In the genomic region with DNA sequence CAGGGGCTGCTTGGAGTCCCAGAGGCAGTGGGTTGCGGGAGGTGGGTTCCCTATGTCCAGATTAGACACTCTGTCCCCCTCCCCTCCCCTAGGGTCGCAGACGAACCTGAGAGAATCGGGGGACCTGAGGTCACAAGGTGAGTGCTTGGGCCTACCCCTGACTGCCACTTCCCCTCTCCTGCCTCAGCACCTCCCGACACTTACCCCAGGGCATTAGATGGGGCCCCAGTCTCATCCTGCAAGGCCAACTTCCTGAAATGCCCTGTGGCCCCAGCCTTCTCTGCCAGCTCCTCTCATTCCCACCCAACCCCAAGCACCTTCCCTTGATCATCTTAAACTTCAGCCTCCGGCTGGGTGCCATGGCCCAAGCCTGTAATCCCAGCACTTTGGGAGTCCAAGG, we compare ENCODE assay signal across 38 cellular contexts. TPM values are rescaled to one million over a fixed set of nuclear protein-coding genes. Genes with fewer than 3 reads are reported as not detected.
"Had no signal": no experiment of that assay in that cellular context is flagged by ENCODE, and none has a peak within 500 bp of the region (broad histone marks: within the 10 kb centered on the region; RNA-seq: fewer than 3 reads in every experiment).

No MANE protein-coding gene starts in this region.

- H3K9me3 ChIP-seq: adrenal gland, esophagus muscularis mucosa, gastrocnemius medialis had no signal

- H3K27ac Mint-ChIP-seq: activated CD4-positive, alpha-beta memory T cell treated with anti-CD3 and anti-CD28 coated beads for 36 hours; activated CD4-positive, alpha-beta T cell treated with anti-CD3 and anti-CD28 coated beads for 36 hours; activated CD4-positive, alpha-beta T cell treated with anti-CD3 and anti-CD28 coated beads, Interleukin-2, amount 10 ng/mL, durations not matched to agents 24 days and 14 days; activated CD8-positive, alpha-beta memory T cell treated with anti-CD3 and anti-CD28 coated beads, Interleukin-2, amount 10 ng/mL, durations not matched to agents 7 days and 5 days; activated CD8-positive, alpha-beta T cell treated with anti-CD3 and anti-CD28 coated beads, Interleukin-2, amount 10 ng/mL, durations not matched to agents 7 days and 5 days; activated naive CD4-positive, alpha-beta T cell treated with anti-CD3 and anti-CD28 coated beads for 36 hours; activated naive CD4-positive, alpha-beta T cell treated with anti-CD3 and anti-CD28 coated beads, Interleukin-2, amount 50 U/mL, for 24 hours; activated naive CD8-positive, alpha-beta T cell treated with anti-CD3 and anti-CD28 coated beads for 36 hours; activated naive CD8-positive, alpha-beta T cell treated with anti-CD3 and anti-CD28 coated beads, Interleukin-2, amount 50 U/mL, for 24 hours; activated T-helper 1 cell treated with anti-CD3 and anti-CD28 coated beads, Interleukin-12 subunit alpha, Interleukin-12 subunit beta, Interleukin-2, Interleukin-4 antibody, amounts not matched to agents 30 ng/mL and 10 ng/mL and 1 ng/mL, durations not matched to agents 14 hours and 24 hours and 36 hours; activated T-helper 2 cell treated with anti-CD3 and anti-CD28 coated beads, Interferon-gamma antibody, Interleukin-2, Interleukin-4, amounts not matched to agents 10 μg/mL and 5 μg/mL and 100 μg/mL, durations not matched to agents 14 hours and 24 hours and 36 hours; dendritic cell treated with granulocyte-macrophage colony-stimulating factor and Interleukin-4, amounts not matched to agents 40 ng/mL and 50 ng/mL, for 4 days; endodermal cell; T-helper 17 cell; T-helper 2 cell treated with Interferon-gamma antibody and Interleukin-4, amounts not matched to agents 5 μg/mL and 100 μg/mL, for 36 hours had no signal

- H3K36me3 ChIP-seq: gastrocnemius medialis had no signal

- DNase-seq: activated CD4-positive, alpha-beta memory T cell treated with anti-CD3 and anti-CD28 coated beads for 36 hours; activated CD4-positive, alpha-beta T cell treated with anti-CD3 and anti-CD28 coated beads for 36 hours; activated CD4-positive, alpha-beta T cell treated with anti-CD3 and anti-CD28 coated beads, Interleukin-2, amount 10 ng/mL, durations not matched to agents 24 days and 14 days; activated CD4-positive, CD25-positive, alpha-beta regulatory T cell; activated CD4-positive, CD25-positive, alpha-beta regulatory T cell treated with anti-CD3 and anti-CD28 coated beads, Interleukin-2, amount 50 U/mL, for 72 hours; activated CD8-positive, alpha-beta memory T cell treated with anti-CD3 and anti-CD28 coated beads, Interleukin-2, amount 10 ng/mL, durations not matched to agents 7 days and 5 days; activated CD8-positive, alpha-beta memory T cell treated with anti-CD3 and anti-CD28 coated beads, Interleukin-2, amount 50 U/mL, for 4 hours; activated CD8-positive, alpha-beta T cell treated with anti-CD3 and anti-CD28 coated beads, Interleukin-2, amount 10 ng/mL, durations not matched to agents 7 days and 5 days; activated effector memory CD4-positive, alpha-beta T cell treated with anti-CD3 and anti-CD28 coated beads, Interleukin-2, amount 50 U/mL, for 16 hours; activated naive CD4-positive, alpha-beta T cell treated with anti-CD3 and anti-CD28 coated beads for 36 hours; activated naive CD8-positive, alpha-beta T cell treated with anti-CD3 and anti-CD28 coated beads for 36 hours; activated naive CD8-positive, alpha-beta T cell treated with anti-CD3 and anti-CD28 coated beads, Interleukin-2, amount 50 U/mL, for 24 hours; activated T-cell treated with anti-CD3 and anti-CD28 coated beads, Interleukin-2, amount 50 U/mL, for 1 hour; activated T-cell treated with anti-CD3 and anti-CD28 coated beads, Interleukin-2, amount 50 U/mL, for 48 hours; adrenal gland; brain microvascular endothelial cell; dorsolateral prefrontal cortex; effector memory CD4-positive, alpha-beta T cell; endodermal cell; foreskin keratinocyte; gastrocnemius medialis; glutamatergic neuron; heart left ventricle; T-helper 1 cell; T-helper 17 cell; T1000 had no signal

- H3K27ac ChIP-seq: adrenal gland, brain microvascular endothelial cell, coronary artery, esophagus muscularis mucosa, foreskin keratinocyte, heart left ventricle had no signal

- H3K4me3 ChIP-seq: adrenal gland, coronary artery, dorsolateral prefrontal cortex, esophagus muscularis mucosa, gastrocnemius medialis, heart left ventricle had no signal

- H3K27me3 ChIP-seq: adrenal gland, brain microvascular endothelial cell, dorsolateral prefrontal cortex, esophagus muscularis mucosa, foreskin keratinocyte, gastrocnemius medialis, heart left ventricle had no signal

- H3K4me1 ChIP-seq: foreskin keratinocyte, gastrocnemius medialis had no signal

- FAIRE-seq: astrocyte, bronchial epithelial cell had no signal

- H3K4me3 Mint-ChIP-seq: activated CD4-positive, alpha-beta memory T cell treated with anti-CD3 and anti-CD28 coated beads for 36 hours; activated CD4-positive, alpha-beta T cell treated with anti-CD3 and anti-CD28 coated beads for 36 hours; activated CD4-positive, alpha-beta T cell treated with anti-CD3 and anti-CD28 coated beads, Interleukin-2, amount 10 ng/mL, durations not matched to agents 24 days and 14 days; activated CD8-positive, alpha-beta memory T cell treated with anti-CD3 and anti-CD28 coated beads, Interleukin-2, amount 10 ng/mL, durations not matched to agents 7 days and 5 days; activated CD8-positive, alpha-beta T cell treated with anti-CD3 and anti-CD28 coated beads, Interleukin-2, amount 10 ng/mL, durations not matched to agents 7 days and 5 days; activated naive CD4-positive, alpha-beta T cell treated with anti-CD3 and anti-CD28 coated beads for 36 hours; activated naive CD4-positive, alpha-beta T cell treated with anti-CD3 and anti-CD28 coated beads, Interleukin-2, amount 50 U/mL, for 24 hours; activated naive CD8-positive, alpha-beta T cell treated with anti-CD3 and anti-CD28 coated beads for 36 hours; activated naive CD8-positive, alpha-beta T cell treated with anti-CD3 and anti-CD28 coated beads, Interleukin-2, amount 50 U/mL, for 24 hours; activated T-helper 1 cell treated with anti-CD3 and anti-CD28 coated beads, Interleukin-12 subunit alpha, Interleukin-12 subunit beta, Interleukin-2, Interleukin-4 antibody, amounts not matched to agents 30 ng/mL and 10 ng/mL and 1 ng/mL, durations not matched to agents 14 hours and 24 hours and 36 hours; central memory CD8-positive, alpha-beta T cell; dendritic cell treated with granulocyte-macrophage colony-stimulating factor and Interleukin-4, amounts not matched to agents 40 ng/mL and 50 ng/mL, for 4 days; endodermal cell; T-helper 17 cell; T-helper 2 cell treated with Interferon-gamma antibody and Interleukin-4, amounts not matched to agents 5 μg/mL and 100 μg/mL, for 36 hours had no signal

- H3K4me1 Mint-ChIP-seq: activated CD4-positive, alpha-beta T cell treated with anti-CD3 and anti-CD28 coated beads for 36 hours; activated CD4-positive, alpha-beta T cell treated with anti-CD3 and anti-CD28 coated beads, Interleukin-2, amount 10 ng/mL, durations not matched to agents 24 days and 14 days; activated CD8-positive, alpha-beta memory T cell treated with anti-CD3 and anti-CD28 coated beads, Interleukin-2, amount 10 ng/mL, durations not matched to agents 7 days and 5 days; activated naive CD4-positive, alpha-beta T cell treated with anti-CD3 and anti-CD28 coated beads, Interleukin-2, amount 50 U/mL, for 24 hours; activated naive CD8-positive, alpha-beta T cell treated with anti-CD3 and anti-CD28 coated beads for 36 hours; activated naive CD8-positive, alpha-beta T cell treated with anti-CD3 and anti-CD28 coated beads, Interleukin-2, amount 50 U/mL, for 24 hours; central memory CD8-positive, alpha-beta T cell; endodermal cell had no signal

- H3K9me3 Mint-ChIP-seq: activated CD4-positive, alpha-beta memory T cell treated with anti-CD3 and anti-CD28 coated beads for 36 hours; activated CD4-positive, alpha-beta T cell treated with anti-CD3 and anti-CD28 coated beads, Interleukin-2, amount 10 ng/mL, durations not matched to agents 24 days and 14 days; activated naive CD4-positive, alpha-beta T cell treated with anti-CD3 and anti-CD28 coated beads, Interleukin-2, amount 50 U/mL, for 24 hours; activated naive CD8-positive, alpha-beta T cell treated with anti-CD3 and anti-CD28 coated beads for 36 hours; activated naive CD8-positive, alpha-beta T cell treated with anti-CD3 and anti-CD28 coated beads, Interleukin-2, amount 50 U/mL, for 24 hours; activated T-helper 1 cell treated with anti-CD3 and anti-CD28 coated beads, Interleukin-12 subunit alpha, Interleukin-12 subunit beta, Interleukin-2, Interleukin-4 antibody, amounts not matched to agents 30 ng/mL and 10 ng/mL and 1 ng/mL, durations not matched to agents 14 hours and 24 hours and 36 hours; activated T-helper 2 cell treated with anti-CD3 and anti-CD28 coated beads, Interferon-gamma antibody, Interleukin-2, Interleukin-4, amounts not matched to agents 10 μg/mL and 5 μg/mL and 100 μg/mL, durations not matched to agents 14 hours and 24 hours and 36 hours; central memory CD8-positive, alpha-beta T cell; dendritic cell treated with granulocyte-macrophage colony-stimulating factor and Interleukin-4, amounts not matched to agents 40 ng/mL and 50 ng/mL, for 4 days; T-helper 2 cell treated with Interferon-gamma antibody and Interleukin-4, amounts not matched to agents 5 μg/mL and 100 μg/mL, for 36 hours had no signal

- ATAC-seq: activated CD4-positive, alpha-beta T cell treated with anti-CD3 and anti-CD28 coated beads for 36 hours; activated CD8-positive, alpha-beta memory T cell treated with anti-CD3 and anti-CD28 coated beads, Interleukin-2, amount 10 ng/mL, durations not matched to agents 7 days and 5 days; activated CD8-positive, alpha-beta T cell treated with anti-CD3 and anti-CD28 coated beads, Interleukin-2, amount 10 ng/mL, durations not matched to agents 7 days and 5 days; activated naive CD8-positive, alpha-beta T cell treated with anti-CD3 and anti-CD28 coated beads, Interleukin-2, amount 50 U/mL, for 24 hours; foreskin keratinocyte; gastrocnemius medialis; heart left ventricle; T-helper 17 cell had no signal

RNA-seq across cellular contexts. Expression of a gene that starts 23.0 kb away (rescaled TPM):
- total RNA-seq: activated CD4-positive, alpha-beta memory T cell treated with anti-CD3 and anti-CD28 coated beads for 36 hours; activated CD4-positive, alpha-beta T cell treated with anti-CD3 and anti-CD28 coated beads for 36 hours; activated CD4-positive, alpha-beta T cell treated with anti-CD3 and anti-CD28 coated beads, Interleukin-2, amount 10 ng/mL, durations not matched to agents 24 days and 14 days; activated CD8-positive, alpha-beta memory T cell treated with anti-CD3 and anti-CD28 coated beads for 36 hours; activated CD8-positive, alpha-beta memory T cell treated with anti-CD3 and anti-CD28 coated beads, Interleukin-2, amount 10 ng/mL, durations not matched to agents 7 days and 5 days; activated CD8-positive, alpha-beta T cell treated with anti-CD3 and anti-CD28 coated beads, Interleukin-2, amount 10 ng/mL, durations not matched to agents 7 days and 5 days; activated naive CD4-positive, alpha-beta T cell treated with anti-CD3 and anti-CD28 coated beads for 36 hours; activated naive CD8-positive, alpha-beta T cell treated with anti-CD3 and anti-CD28 coated beads for 36 hours; activated T-helper 1 cell treated with anti-CD3 and anti-CD28 coated beads, Interleukin-12 subunit alpha, Interleukin-12 subunit beta, Interleukin-2, Interleukin-4 antibody, amounts not matched to agents 30 ng/mL and 10 ng/mL and 1 ng/mL, durations not matched to agents 14 hours and 24 hours and 36 hours; activated T-helper 2 cell treated with anti-CD3 and anti-CD28 coated beads, Interferon-gamma antibody, Interleukin-2, Interleukin-4, amounts not matched to agents 10 μg/mL and 5 μg/mL and 100 μg/mL, durations not matched to agents 14 hours and 24 hours and 36 hours; astrocyte; foreskin keratinocyte; T-helper 17 cell had no signal
- polyA plus RNA-seq: foreskin keratinocyte had no signal

RNA-seq across cellular contexts. Expression of a gene that starts 40.8 kb away (rescaled TPM):
- total RNA-seq: activated CD4-positive, alpha-beta memory T cell treated with anti-CD3 and anti-CD28 coated beads for 36 hours; activated CD4-positive, alpha-beta T cell treated with anti-CD3 and anti-CD28 coated beads, Interleukin-2, amount 10 ng/mL, durations not matched to agents 24 days and 14 days; activated CD8-positive, alpha-beta memory T cell treated with anti-CD3 and anti-CD28 coated beads for 36 hours; activated CD8-positive, alpha-beta memory T cell treated with anti-CD3 and anti-CD28 coated beads, Interleukin-2, amount 10 ng/mL, durations not matched to agents 7 days and 5 days; activated CD8-positive, alpha-beta T cell treated with anti-CD3 and anti-CD28 coated beads, Interleukin-2, amount 10 ng/mL, durations not matched to agents 7 days and 5 days; activated naive CD4-positive, alpha-beta T cell treated with anti-CD3 and anti-CD28 coated beads for 36 hours; activated naive CD8-positive, alpha-beta T cell treated with anti-CD3 and anti-CD28 coated beads for 36 hours; activated T-helper 1 cell treated with anti-CD3 and anti-CD28 coated beads, Interleukin-12 subunit alpha, Interleukin-12 subunit beta, Interleukin-2, Interleukin-4 antibody, amounts not matched to agents 30 ng/mL and 10 ng/mL and 1 ng/mL, durations not matched to agents 14 hours and 24 hours and 36 hours; activated T-helper 2 cell treated with anti-CD3 and anti-CD28 coated beads, Interferon-gamma antibody, Interleukin-2, Interleukin-4, amounts not matched to agents 10 μg/mL and 5 μg/mL and 100 μg/mL, durations not matched to agents 14 hours and 24 hours and 36 hours; cardiac septum; esophagus muscularis mucosa; T-helper 17 cell had no signal

RNA-seq across cellular contexts. Expression of a gene that starts 54.5 kb away (rescaled TPM):
- total RNA-seq: activated CD4-positive, alpha-beta memory T cell treated with anti-CD3 and anti-CD28 coated beads for 36 hours; activated CD4-positive, alpha-beta T cell treated with anti-CD3 and anti-CD28 coated beads for 36 hours; activated CD4-positive, alpha-beta T cell treated with anti-CD3 and anti-CD28 coated beads, Interleukin-2, amount 10 ng/mL, durations not matched to agents 24 days and 14 days; activated CD8-positive, alpha-beta memory T cell treated with anti-CD3 and anti-CD28 coated beads for 36 hours; activated CD8-positive, alpha-beta memory T cell treated with anti-CD3 and anti-CD28 coated beads, Interleukin-2, amount 10 ng/mL, durations not matched to agents 7 days and 5 days; activated CD8-positive, alpha-beta T cell treated with anti-CD3 and anti-CD28 coated beads, Interleukin-2, amount 10 ng/mL, durations not matched to agents 7 days and 5 days; activated naive CD4-positive, alpha-beta T cell treated with anti-CD3 and anti-CD28 coated beads for 36 hours; activated naive CD8-positive, alpha-beta T cell treated with anti-CD3 and anti-CD28 coated beads for 36 hours; activated T-helper 1 cell treated with anti-CD3 and anti-CD28 coated beads, Interleukin-12 subunit alpha, Interleukin-12 subunit beta, Interleukin-2, Interleukin-4 antibody, amounts not matched to agents 30 ng/mL and 10 ng/mL and 1 ng/mL, durations not matched to agents 14 hours and 24 hours and 36 hours; activated T-helper 2 cell treated with anti-CD3 and anti-CD28 coated beads, Interferon-gamma antibody, Interleukin-2, Interleukin-4, amounts not matched to agents 10 μg/mL and 5 μg/mL and 100 μg/mL, durations not matched to agents 14 hours and 24 hours and 36 hours; bronchial epithelial cell had no signal
